In genomic region chrX:74421181-74422028, GRCh38 we compare ENCODE assay signal across 8 cellular contexts. TPM values are rescaled to one million over a fixed set of nuclear protein-coding genes. Genes with fewer than 3 reads are reported as not detected.
DNase-seq lines count a peak whose midpoint lies in the region; ATAC-seq, FAIRE-seq and TF ChIP-seq lines count a peak whose summit lies in the region.

SLC16A2 (plus strand) TSS chrX:74421493; CDS start chrX:74421638, 145 bp downstream.

- FAIRE-seq in H54 (lab: Jason Lieb, UNC), result peak; percentile 15
- no peak for FAIRE-seq in RCC 7860 (lab: Jason Lieb, UNC)

- H3K4me3 ChIP-seq in uterus, result peak within 1 kb of the TSS; percentile 42 to 54

- H3K36me3 ChIP-seq in uterus, result no peaks in the 10 kb centered on the region

- TF ChIP-seq CTCF in uterus (IDR thresholded peaks at IDR 0.05), result no peak

- intact Hi-C loops in Right ventricle myocardium inferior (cut with DNase I), result loop anchor here (2.0 to 10.0 kb wide), 3 partner anchors 39 to 127 kb away; no protein-coding TSS in a partner anchor
- intact Hi-C loops in uterus (cut with DNase I; ENCODE audit: low total_unique reads), result no loop called here

- peak; percentile 77 for ATAC-seq in Right ventricle myocardium inferior

- WGBS in adipose tissue, 3 donors, result 0 to 40% (median 0%) methylated on average over 34 to 55 of the region's 55 CpGs

- H3K27ac ChIP-seq in adipose tissue (ENCODE audit: low read depth, low read length), result peak within 1 kb of the TSS; percentile 55
- peak within 1 kb of the TSS; percentile 93 to 96 for H3K27ac ChIP-seq in uterus

- no peak; the same call in 1 of the 2 replicates for TF ChIP-seq POLR2A in H54 (IDR thresholded peaks at IDR 0.05; ENCODE audit: low read depth, low read length)
- no peak for TF ChIP-seq POLR2A in uterus (IDR thresholded peaks at IDR 0.05)

- DNase-seq in Ammon's horn (ENCODE audit: low spot score), result peak; percentile 90
- peak; percentile 58 for DNase-seq in H54 (ENCODE audit: insufficient read length, low spot score)
- DNase-seq in RCC 7860 (ENCODE audit: low spot score), result peak; percentile 55
- peak; percentile 80 for DNase-seq in Right ventricle myocardium inferior (ENCODE audit: missing footprints)
- peak in 55 of 56 donors; percentile 7 to 79 (median 55) for DNase-seq in nucleus accumbens (lab: John Stamatoyannopoulos, UW)
- DNase-seq in uterus, result peak; percentile 72 to 83
- DNase-seq in LoVo (ENCODE audit: low spot score), result no peak

- H3K9me3 ChIP-seq in uterus, result no peaks in the 10 kb centered on the region

- H3K27me3 ChIP-seq in uterus, result no peaks in the 10 kb centered on the region

- H3K4me1 ChIP-seq in uterus, result no peaks in the 10 kb centered on the region

RNA-seq across cellular contexts. Expression of gene SLC16A2, which starts in this region (rescaled TPM):
- 1 to 10 TPM; 2.9 to 8.8 (median 8.0) TPM for polyA plus RNA-seq in adipose tissue
- total RNA-seq in Right ventricle myocardium inferior (8.2 TPM), uterus (10 to 100 TPM in 2 of 4 donors, 1 to 10 TPM in 2; 4.4 to 26.1 (median 8.2) TPM)
